8 cellular contexts compared by ENCODE assay signal in the genomic region with DNA sequence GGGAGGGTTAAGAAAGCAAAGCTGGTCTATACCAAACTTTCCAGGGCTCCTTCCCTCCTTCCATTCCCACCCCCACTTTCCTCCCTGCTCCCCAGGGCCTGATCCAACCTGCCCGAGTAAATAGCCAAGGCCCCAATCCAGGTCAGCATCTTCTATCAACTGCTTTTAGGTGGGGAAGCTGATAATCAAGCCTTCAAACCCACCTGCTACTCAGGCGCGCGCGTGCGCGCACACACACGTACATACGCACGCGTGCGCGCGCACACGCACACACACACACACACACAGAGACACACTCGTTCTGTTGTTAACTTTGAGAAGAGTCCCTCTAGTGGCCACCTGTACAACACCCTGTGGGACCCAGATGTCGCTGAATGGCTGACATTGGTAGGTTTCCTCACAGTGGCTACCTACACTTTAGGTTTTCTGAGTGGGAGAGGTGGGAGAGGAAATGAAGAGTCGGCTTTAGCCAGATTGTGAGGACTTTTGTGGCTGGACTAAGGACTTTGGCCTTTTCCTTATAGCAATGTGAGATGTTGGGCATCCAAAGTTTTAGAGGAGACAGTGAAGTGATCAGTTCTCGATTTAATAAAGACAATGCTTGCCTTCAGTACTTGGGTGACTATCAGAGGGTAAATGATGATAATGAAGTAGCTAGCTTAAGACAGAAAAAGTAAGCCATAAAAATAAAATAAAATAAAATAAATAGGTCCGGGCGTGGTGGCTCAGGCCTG. TPM values are rescaled to one million over a fixed set of nuclear protein-coding genes. Genes with fewer than 3 reads are reported as not detected.
DNase-seq lines count a peak whose midpoint lies in the region; ATAC-seq and TF ChIP-seq lines count a peak whose summit lies in the region.

No MANE protein-coding gene starts in this region.

- TF ChIP-seq CTCF in Caco-2 (IDR thresholded peaks at IDR 0.05; ENCODE audit: insufficient read depth in 1 of 2, low read depth in 1 of 2, low read length in 1 of 2, severe bottlenecking in 1 of 2, unreplicated experiment in 1 of 2) (peak; percentile 72 to 74), HFF-Myc (IDR thresholded peaks at IDR 0.05; ENCODE audit: low read depth, low read length, missing control alignments) (peak; percentile 72), nephron progenitor cell (IDR thresholded peaks at IDR 0.05) (peak; percentile 63), transverse colon (IDR thresholded peaks at IDR 0.05) (peak; percentile 44 to 82 (median 58))

- no peak for TF ChIP-seq POLR2A in transverse colon (IDR thresholded peaks at IDR 0.05)

- H3K27me3 Mint-ChIP-seq in Caco-2 (ENCODE audit: insufficient read depth, unreplicated experiment) (no peaks in the 10 kb centered on the region), nephron progenitor cell (ENCODE audit: low read depth, poor library complexity) (peaks cover 5% of the 10 kb centered on the region)

- WGBS in transverse colon (ENCODE audit: low coverage in 1 of 2), 2 donors, result 40 to 43% methylated on average over 1 to 21 of the region's 21 CpGs

- H3K4me3 ChIP-seq in Caco-2 (ENCODE audit: low read depth, low read length) (no peak overlapping the region), HFF-Myc (replicated peaks; ENCODE audit: low read depth, low read length) (no peak overlapping the region), transverse colon (peak overlapping the region in 1 of 4 donors; percentile 19)

- in situ Hi-C loops in transverse colon (cut with MboI; ENCODE audit: low pct_ligation_motif_present in 1 of 4, low pct_unique_long_range_greater_than_20kb in 1 of 4, low sequenced_read_pairs in 3 of 4), result no loop called here

- H3K9me3 ChIP-seq in Caco-2, result no peaks in the 10 kb centered on the region
- no peaks in the 10 kb centered on the region for H3K9me3 ChIP-seq in transverse colon

- intact Hi-C loops in Caco-2 (cut with micrococcal nuclease; ENCODE audit: unreplicated experiment), result no loop called here
- intact Hi-C loops in transverse colon (cut with DNase I; ENCODE audit: low total_unique reads), result no loop called here

- H3K36me3 Mint-ChIP-seq in Caco-2 (ENCODE audit: insufficient read depth, unreplicated experiment) (peaks cover 6% of the 10 kb centered on the region), nephron progenitor cell (ENCODE audit: low read depth) (no peaks in the 10 kb centered on the region)

- H3K9me3 Mint-ChIP-seq in Caco-2 (ENCODE audit: unreplicated experiment) (no peaks in the 10 kb centered on the region), nephron progenitor cell (no peaks in the 10 kb centered on the region)

- no TSS peak for BruUV-seq in Caco-2 (replicated peaks; lab: Mats Ljungman, UMichigan)

- DNase-seq in Caco-2 (peak; percentile 65 to 74), HFF-Myc (ENCODE audit: extremely low read depth, low read depth) (peak; percentile 19), NCI-H510A treated with DMSO at 0.1 percent for 48 hours (lab: John Stamatoyannopoulos, UW) (peak; percentile 25), epithelial cell of prostate (ENCODE audit: low read depth, low spot score) (peak; percentile 43), nephron progenitor cell (peak; percentile 61), transverse colon (peak; percentile 73)
- peak; percentile 2 to 13 (median 6) for DNase-seq in activated CD8-positive, alpha-beta memory T cell treated with anti-CD3 and anti-CD28 coated beads for 48 hours (ENCODE audit: low read depth in 2 of 3, low spot score in 2 of 3)

- H3K4me1 ChIP-seq in Caco-2, result no peaks in the 10 kb centered on the region
- peaks cover 7 to 26% (median 13%) of the 10 kb centered on the region in 4 donors for H3K4me1 ChIP-seq in transverse colon

- H3K27ac ChIP-seq in epithelial cell of prostate (no peak overlapping the region), transverse colon (peak overlapping the region in 2 of 4 donors; percentile 17 to 46)

- H3K27me3 ChIP-seq in Caco-2 (replicated peaks; ENCODE audit: control insufficient read depth, insufficient read depth, low read length) (no peaks in the 10 kb centered on the region), transverse colon (no peaks in the 10 kb centered on the region)

- ATAC-seq in HG02970 (IDR thresholded peaks at IDR 0.05; ENCODE audit: low FRiP score, unreplicated experiment), result no peak

- no peaks in the 10 kb centered on the region for H3K36me3 ChIP-seq in Caco-2 (ENCODE audit: control insufficient read depth, insufficient read depth, low read length)
- no peaks in the 10 kb centered on the region for H3K36me3 ChIP-seq in transverse colon

- TF ChIP-seq EP300 in transverse colon (IDR thresholded peaks at IDR 0.05; ENCODE audit: low read depth), result no peak

- H3K27ac Mint-ChIP-seq in Caco-2 (ENCODE audit: unreplicated experiment) (peak overlapping the region; percentile 62), nephron progenitor cell (peak overlapping the region; percentile 63)

- CTCF ChIA-PET in Caco-2 (lab: Charles Lee), result interaction anchor here (0.6 kb wide), 1 partner anchor 12 kb away, joined by 3 read pairs; no protein-coding TSS in a partner anchor

- POLR2A ChIA-PET in Caco-2 (lab: Charles Lee), result no interaction called here

- H3K4me1 Mint-ChIP-seq in Caco-2 (ENCODE audit: low read depth, unreplicated experiment) (peaks cover 8% of the 10 kb centered on the region), nephron progenitor cell (peaks cover 7% of the 10 kb centered on the region)

- peak overlapping the region; percentile 70 for H3K4me3 Mint-ChIP-seq in Caco-2 (ENCODE audit: unreplicated experiment)
- peak overlapping the region; percentile 80 for H3K4me3 Mint-ChIP-seq in nephron progenitor cell

RNA-seq across cellular contexts. Expression of a gene that starts 45.4 kb away (rescaled TPM):
- total RNA-seq in Caco-2 (2022), result 75.7 and 77.5 TPM in 2 replicates
- 100 to 1,000 TPM in 1 of 4 donors, 10 to 100 TPM in 3; 50.7 to 133 (median 66.3) TPM for total RNA-seq in transverse colon

Comparison
In these comparisons a context has a peak if more than half of its experiments do, and no peak if none do; other contexts are left out.
1. DNase-seq: peak in every context shown above with its lines; median percentile 73 in transverse colon; 70 in Caco-2; 61 in nephron progenitor cell; 43 in epithelial cell of prostate; 25 in NCI-H510A treated with DMSO at 0.1 percent for 48 hours; 19 in HFF-Myc; 6 in activated CD8-positive, alpha-beta memory T cell treated with anti-CD3 and anti-CD28 coated beads for 48 hours.